Comparison of ENCODE assay signal across 19 cellular contexts in genomic region chr1:11741919-11742598, GRCh38. TPM values are rescaled to one million over a fixed set of nuclear protein-coding genes. Genes with fewer than 3 reads are reported as not detected.
A peak's percentile ranks its signal among the peaks of the same experiment; 100 is the strongest.
DNase-seq lines count a peak whose midpoint lies in the region; ATAC-seq and TF ChIP-seq lines count a peak whose summit lies in the region.
"Had no signal": no experiment of that assay in that cellular context is flagged by ENCODE, and none has a peak within 500 bp of the region (broad histone marks: within the 10 kb centered on the region; RNA-seq: fewer than 3 reads in every experiment).

No MANE protein-coding gene starts in this region.

- H3K27ac Mint-ChIP-seq in CD14-positive monocyte, result peak overlapping the region in 5 of 7 donors; percentile 7 to 84 (median 31)
- H3K27ac Mint-ChIP-seq in GM23338, result no peak overlapping the region
- H3K27ac Mint-ChIP-seq in activated T-helper 1 cell treated with anti-CD3 and anti-CD28 coated beads, Interleukin-12 subunit alpha, Interleukin-12 subunit beta, Interleukin-2, Interleukin-4 antibody, amounts not matched to agents 30 ng/mL and 10 ng/mL and 1 ng/mL, durations not matched to agents 14 hours and 24 hours and 36 hours, result peak overlapping the region; percentile 34

- H3F3A ChIP-seq in GM23338 (replicated peaks; ENCODE audit: low read depth), result 0 out of 2 replicates have a peak, but pooled peaks cover 10% of the 10 kb centered on the region

- DNase-seq in CD14-positive monocyte (ENCODE audit: low spot score) (no peak), GM23338 (ENCODE audit: low spot score) (peak; percentile 55), kidney tubule cell (ENCODE audit: low spot score) (peak; percentile 15), DMS153 (lab: John Stamatoyannopoulos, UW) (no peak), DMS 273 treated with DMSO at 0.1 percent for 48 hours (lab: John Stamatoyannopoulos, UW) (no peak)
- no peak for DNase-seq in activated T-helper 1 cell treated with anti-CD3 and anti-CD28 coated beads, Interleukin-12 subunit alpha, Interleukin-12 subunit beta, Interleukin-2, Interleukin-4 antibody, amounts not matched to agents 30 ng/mL and 10 ng/mL and 1 ng/mL, durations not matched to agents 14 hours and 24 hours and 36 hours (ENCODE audit: low spot score)
- DNase-seq: activated CD4-positive, alpha-beta T cell treated with anti-CD3 and anti-CD28 coated beads for 48 hours; activated T-cell treated with anti-CD3 and anti-CD28 coated beads, Interleukin-2, amount 50 U/mL, for 72 hours; NCI-H345; SHP77; stimulated activated naive CD4-positive, alpha-beta T cell; upper lobe of right lung had no signal

- H3K4me3 Mint-ChIP-seq in CD14-positive monocyte (peak overlapping the region in 1 of 2 donors; percentile 16), GM23338 (no peak overlapping the region)
- no peak overlapping the region for H3K4me3 Mint-ChIP-seq in activated T-helper 1 cell treated with anti-CD3 and anti-CD28 coated beads, Interleukin-12 subunit alpha, Interleukin-12 subunit beta, Interleukin-2, Interleukin-4 antibody, amounts not matched to agents 30 ng/mL and 10 ng/mL and 1 ng/mL, durations not matched to agents 14 hours and 24 hours and 36 hours

- no peak overlapping the region for H3K4me3 ChIP-seq in GM23338
- H3K4me3 ChIP-seq: upper lobe of right lung had no signal

- peaks cover 12% of the 10 kb centered on the region for H3K79me2 ChIP-seq in GM23338 (replicated peaks; ENCODE audit: insufficient read depth)

- H3K27ac ChIP-seq in GM23338 (ENCODE audit: low read depth), result no peak overlapping the region
- H3K27ac ChIP-seq: upper lobe of right lung had no signal

- TF ChIP-seq CTCF in CD14-positive monocyte (IDR thresholded peaks at IDR 0.05) (no peak), GM23338 (conservative IDR thresholded peaks at IDR 0.05; ENCODE audit: low read depth in 2 of 2) (peak; percentile 45 to 50)

- H3K36me3 Mint-ChIP-seq in CD14-positive monocyte (peaks cover 47 to 72% of the 10 kb centered on the region in 2 donors), GM23338 (ENCODE audit: low read depth) (peaks cover 12% of the 10 kb centered on the region; the same call in 2 of the 3 replicates)
- peaks cover 19% of the 10 kb centered on the region for H3K36me3 Mint-ChIP-seq in activated T-helper 1 cell treated with anti-CD3 and anti-CD28 coated beads, Interleukin-12 subunit alpha, Interleukin-12 subunit beta, Interleukin-2, Interleukin-4 antibody, amounts not matched to agents 30 ng/mL and 10 ng/mL and 1 ng/mL, durations not matched to agents 14 hours and 24 hours and 36 hours (ENCODE audit: low read depth)

- no peaks in the 10 kb centered on the region for H3K27me3 ChIP-seq in GM23338 (ENCODE audit: insufficient read depth)
- H3K27me3 ChIP-seq: upper lobe of right lung had no signal

- H2AFZ ChIP-seq in GM23338, result no peak overlapping the region

- no peak overlapping the region for H3K4me2 ChIP-seq in GM23338

- peaks cover 18% of the 10 kb centered on the region for H3K4me1 ChIP-seq in GM23338 (ENCODE audit: insufficient read depth)

- H3K27me3 Mint-ChIP-seq in CD14-positive monocyte (ENCODE audit: low read depth in 3 of 3), result peaks cover 0 to 1% (median 0%) of the 10 kb centered on the region in 3 donors
- H3K27me3 Mint-ChIP-seq in GM23338 (ENCODE audit: insufficient read depth, low read depth, poor library complexity), result peaks cover 11% of the 10 kb centered on the region
- H3K27me3 Mint-ChIP-seq in activated T-helper 1 cell treated with anti-CD3 and anti-CD28 coated beads, Interleukin-12 subunit alpha, Interleukin-12 subunit beta, Interleukin-2, Interleukin-4 antibody, amounts not matched to agents 30 ng/mL and 10 ng/mL and 1 ng/mL, durations not matched to agents 14 hours and 24 hours and 36 hours (ENCODE audit: insufficient read depth), result no peaks in the 10 kb centered on the region

- no peaks in the 10 kb centered on the region; the same call in 1 of the 2 replicates for H3K36me3 ChIP-seq in GM23338 (ENCODE audit: insufficient read depth)

- peaks cover 5% of the 10 kb centered on the region for H4K20me1 ChIP-seq in GM23338 (replicated peaks; ENCODE audit: insufficient read depth)

- ATAC-seq in GM23338 (peak; percentile 40), HG03571 (IDR thresholded peaks at IDR 0.05; ENCODE audit: unreplicated experiment) (no peak), GM19351 (IDR thresholded peaks at IDR 0.05; ENCODE audit: unreplicated experiment) (no peak)
- ATAC-seq: activated T-cell treated with anti-CD3 and anti-CD28 coated beads, Interleukin-2, amount 50 U/mL, for 72 hours; upper lobe of right lung had no signal

- no peaks in the 10 kb centered on the region for H3K9me3 Mint-ChIP-seq in CD14-positive monocyte
- H3K9me3 Mint-ChIP-seq in GM23338, result no peaks in the 10 kb centered on the region; the same call in 2 of the 3 replicates
- no peaks in the 10 kb centered on the region for H3K9me3 Mint-ChIP-seq in activated T-helper 1 cell treated with anti-CD3 and anti-CD28 coated beads, Interleukin-12 subunit alpha, Interleukin-12 subunit beta, Interleukin-2, Interleukin-4 antibody, amounts not matched to agents 30 ng/mL and 10 ng/mL and 1 ng/mL, durations not matched to agents 14 hours and 24 hours and 36 hours
- H3K9me3 Mint-ChIP-seq: activated T-cell treated with anti-CD3 and anti-CD28 coated beads, Interleukin-2, amount 50 U/mL, for 72 hours had no signal

- H3K4me1 Mint-ChIP-seq in CD14-positive monocyte (peaks cover 85% of the 10 kb centered on the region), GM23338 (peaks cover 33% of the 10 kb centered on the region)
- H3K4me1 Mint-ChIP-seq in activated T-helper 1 cell treated with anti-CD3 and anti-CD28 coated beads, Interleukin-12 subunit alpha, Interleukin-12 subunit beta, Interleukin-2, Interleukin-4 antibody, amounts not matched to agents 30 ng/mL and 10 ng/mL and 1 ng/mL, durations not matched to agents 14 hours and 24 hours and 36 hours (ENCODE audit: low read depth), result peaks cover 65% of the 10 kb centered on the region

- H3K9me2 ChIP-seq in GM23338 (ENCODE audit: insufficient read depth), result no peaks in the 10 kb centered on the region

- intact Hi-C loops in CD14-positive monocyte (cut with micrococcal nuclease), result loop anchor here in 1 of 2 donors (2.0 kb wide), 1 partner anchor 43 kb away; no protein-coding TSS in a partner anchor
- intact Hi-C loops in activated T-helper 1 cell treated with anti-CD3 and anti-CD28 coated beads, Interleukin-12 subunit alpha, Interleukin-12 subunit beta, Interleukin-2, Interleukin-4 antibody, amounts not matched to agents 30 ng/mL and 10 ng/mL and 1 ng/mL, durations not matched to agents 14 hours and 24 hours and 36 hours (cut with micrococcal nuclease), result no loop called here

TF ChIP-seq in GM23338, 12 proteins besides CTCF, POLR2A, EP300 and RAD21 (continues in another document):
- TF ChIP-seq EZH2phosphoT487 (IDR thresholded peaks at IDR 0.05; ENCODE audit: unreplicated experiment) (no peak), REST (IDR thresholded peaks at IDR 0.05; ENCODE audit: unreplicated experiment) (no peak), POLR2AphosphoS5 (IDR thresholded peaks at IDR 0.05; ENCODE audit: low read depth) (no peak), NANOG (IDR thresholded peaks at IDR 0.05; ENCODE audit: borderline replicate concordance) (no peak)

RNA-seq across cellular contexts. Expression of gene AGTRAP, which starts 6.1 kb away (rescaled TPM):
- polyA plus RNA-seq in CD14-positive monocyte, result 100 to 1,000 TPM; 842 to 938 TPM
- 88.7 and 102 TPM in 2 replicates for total RNA-seq in GM23338 (2014; rRNA removed; shearing (Covaris generic))
- 79.0 and 79.4 TPM in 2 replicates for polyA plus RNA-seq in GM23338 (2016; fragmentation: Nextera tagmentation; extraction: Ambion mirVana)
- total RNA-seq in activated T-helper 1 cell treated with anti-CD3 and anti-CD28 coated beads, Interleukin-12 subunit alpha, Interleukin-12 subunit beta, Interleukin-2, Interleukin-4 antibody, amounts not matched to agents 30 ng/mL and 10 ng/mL and 1 ng/mL, durations not matched to agents 14 hours and 24 hours and 36 hours, result 13.8 and 15.9 TPM in 2 replicates

RNA-seq across cellular contexts. Expression of gene C1orf167, which starts 19.9 kb away (rescaled TPM):
- polyA plus RNA-seq in CD14-positive monocyte (not detected), GM23338 (2016; fragmentation: Nextera tagmentation; extraction: Ambion mirVana) (2.2 TPM in 2 replicates)
- total RNA-seq in GM23338 (2014; rRNA removed; shearing (Covaris generic)), result 1.7 and 6.0 TPM in 2 replicates
- total RNA-seq in activated T-helper 1 cell treated with anti-CD3 and anti-CD28 coated beads, Interleukin-12 subunit alpha, Interleukin-12 subunit beta, Interleukin-2, Interleukin-4 antibody, amounts not matched to agents 30 ng/mL and 10 ng/mL and 1 ng/mL, durations not matched to agents 14 hours and 24 hours and 36 hours, result not detected in 2 replicates
- total RNA-seq: cerebellum, Daoy, LHCN-M2, liver, pulmonary artery endothelial cell had no signal

RNA-seq across cellular contexts. Expression of gene DRAXIN, which starts 50.5 kb away (rescaled TPM):
- under 1 TPM; 0.14 to 0.18 TPM for polyA plus RNA-seq in CD14-positive monocyte
- total RNA-seq in GM23338 (2014; rRNA removed; shearing (Covaris generic)), result 22.6 and 23.0 TPM in 2 replicates
- polyA plus RNA-seq in GM23338 (2016; fragmentation: Nextera tagmentation; extraction: Ambion mirVana), result 7.4 and 7.6 TPM in 2 replicates
- total RNA-seq in activated T-helper 1 cell treated with anti-CD3 and anti-CD28 coated beads, Interleukin-12 subunit alpha, Interleukin-12 subunit beta, Interleukin-2, Interleukin-4 antibody, amounts not matched to agents 30 ng/mL and 10 ng/mL and 1 ng/mL, durations not matched to agents 14 hours and 24 hours and 36 hours, result 0.07 TPM in 1 of 2 replicates, not detected in the other

Comparison
In these comparisons a context has a peak if more than half of its experiments do, and no peak if none do; other contexts are left out.
1. DNase-seq: peak in GM23338 (single experiment) and kidney tubule cell (single experiment); none in CD14-positive monocyte (single experiment), activated T-helper 1 cell treated with anti-CD3 and anti-CD28 coated beads, Interleukin-12 subunit alpha, Interleukin-12 subunit beta, Interleukin-2, Interleukin-4 antibody, amounts not matched to agents 30 ng/mL and 10 ng/mL and 1 ng/mL, durations not matched to agents 14 hours and 24 hours and 36 hours (single experiment), DMS153 (single experiment) and DMS 273 treated with DMSO at 0.1 percent for 48 hours (single experiment).
2. RNA of gene DRAXIN, which starts 50.5 kb away (total RNA-seq): 22.6 to 23.0 TPM in GM23338; 0.07 TPM in activated T-helper 1 cell treated with anti-CD3 and anti-CD28 coated beads, Interleukin-12 subunit alpha, Interleukin-12 subunit beta, Interleukin-2, Interleukin-4 antibody, amounts not matched to agents 30 ng/mL and 10 ng/mL and 1 ng/mL, durations not matched to agents 14 hours and 24 hours and 36 hours; every median in the first group is over 10 times any median in the second.